In the genomic region with DNA sequence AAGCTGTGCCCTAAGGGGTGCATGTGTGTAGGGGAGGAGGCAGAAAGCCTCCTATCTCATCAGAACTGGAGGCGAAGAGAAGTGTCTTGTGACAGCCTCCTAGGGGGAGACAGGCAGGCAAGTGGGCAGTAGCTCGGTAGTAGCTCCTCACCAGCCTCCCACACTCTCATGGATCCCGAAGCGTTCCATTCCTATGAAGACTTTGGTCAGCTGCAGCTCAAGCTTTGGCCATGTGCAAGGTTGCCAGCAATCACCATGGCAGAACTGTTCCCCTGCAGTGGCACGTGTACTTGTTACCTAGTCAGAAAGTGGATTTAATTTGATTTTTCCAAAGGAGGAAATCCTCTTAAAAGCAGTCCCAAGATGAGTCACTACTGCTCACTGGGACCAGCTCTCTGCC, we compare ENCODE assay signal across 2 cellular contexts.
A peak's percentile ranks its signal among the peaks of the same experiment; 100 is the strongest.
TF ChIP-seq lines count a peak whose summit lies in the region.

No MANE protein-coding gene starts in this region.

TF ChIP-seq in HEK293, 187 proteins besides CTCF, POLR2A, EP300 and RAD21:
- TF ChIP-seq ZNF211 (tag by site-specific recombination; IDR thresholded peaks at IDR 0.05; ENCODE audit: low read depth) (no peak), ZNF521 (tag by site-specific recombination; IDR thresholded peaks at IDR 0.05) (no peak), EGR2 (tag by site-specific recombination; IDR thresholded peaks at IDR 0.05; ENCODE audit: low read depth) (0 out of 2 replicates have a peak, but pooled peaks have one; percentile 40)

TF ChIP-seq in K562, 482 proteins besides CTCF, POLR2A, EP300 and RAD21:
- TF ChIP-seq, protein P1, sequence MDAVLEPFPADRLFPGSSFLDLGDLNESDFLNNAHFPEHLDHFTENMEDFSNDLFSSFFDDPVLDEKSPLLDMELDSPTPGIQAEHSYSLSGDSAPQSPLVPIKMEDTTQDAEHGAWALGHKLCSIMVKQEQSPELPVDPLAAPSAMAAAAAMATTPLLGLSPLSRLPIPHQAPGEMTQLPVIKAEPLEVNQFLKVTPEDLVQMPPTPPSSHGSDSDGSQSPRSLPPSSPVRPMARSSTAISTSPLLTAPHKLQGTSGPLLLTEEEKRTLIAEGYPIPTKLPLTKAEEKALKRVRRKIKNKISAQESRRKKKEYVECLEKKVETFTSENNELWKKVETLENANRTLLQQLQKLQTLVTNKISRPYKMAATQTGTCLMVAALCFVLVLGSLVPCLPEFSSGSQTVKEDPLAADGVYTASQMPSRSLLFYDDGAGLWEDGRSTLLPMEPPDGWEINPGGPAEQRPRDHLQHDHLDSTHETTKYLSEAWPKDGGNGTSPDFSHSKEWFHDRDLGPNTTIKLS (IDR thresholded peaks at IDR 0.05; ENCODE audit: borderline replicate concordance, low read depth) = no peak
- TF ChIP-seq, protein P2, sequence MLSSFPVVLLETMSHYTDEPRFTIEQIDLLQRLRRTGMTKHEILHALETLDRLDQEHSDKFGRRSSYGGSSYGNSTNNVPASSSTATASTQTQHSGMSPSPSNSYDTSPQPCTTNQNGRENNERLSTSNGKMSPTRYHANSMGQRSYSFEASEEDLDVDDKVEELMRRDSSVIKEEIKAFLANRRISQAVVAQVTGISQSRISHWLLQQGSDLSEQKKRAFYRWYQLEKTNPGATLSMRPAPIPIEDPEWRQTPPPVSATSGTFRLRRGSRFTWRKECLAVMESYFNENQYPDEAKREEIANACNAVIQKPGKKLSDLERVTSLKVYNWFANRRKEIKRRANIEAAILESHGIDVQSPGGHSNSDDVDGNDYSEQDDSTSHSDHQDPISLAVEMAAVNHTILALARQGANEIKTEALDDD (IDR thresholded peaks at IDR 0.05) = no peak
- TF ChIP-seq SMARCC2 (IDR thresholded peaks at IDR 0.05; ENCODE audit: low read depth) (no peak), TBP (optimal IDR thresholded peaks at IDR 0.05; ENCODE audit: low read depth, low read length) (no peak), ZNF75A (CRISPR knock-in tag; IDR thresholded peaks at IDR 0.05) (no peak), CREBBP (IDR thresholded peaks at IDR 0.05; ENCODE audit: low read depth, low read length) (no peak), TBL1XR1 (IDR thresholded peaks at IDR 0.05; ENCODE audit: low read length in 2 of 2) (no peak), OTX1 (CRISPR knock-in tag; IDR thresholded peaks at IDR 0.05) (no peak), TAF9B (IDR thresholded peaks at IDR 0.05; ENCODE audit: partially characterized antibody) (no peak), ZNF239 (CRISPR knock-in tag; IDR thresholded peaks at IDR 0.05) (no peak), ELF1 (tag; IDR thresholded peaks at IDR 0.05) (no peak), XRCC3 (IDR thresholded peaks at IDR 0.05) (no peak), TRIM24 (IDR thresholded peaks at IDR 0.05) (no peak), KDM5B (IDR thresholded peaks at IDR 0.05; ENCODE audit: insufficient replicate concordance, low read depth, low read length) (no peak), ZNF668 (CRISPR knock-in tag; IDR thresholded peaks at IDR 0.05) (no peak), ARNT (IDR thresholded peaks at IDR 0.05) (no peak)
- TF ChIP-seq, protein P3, sequence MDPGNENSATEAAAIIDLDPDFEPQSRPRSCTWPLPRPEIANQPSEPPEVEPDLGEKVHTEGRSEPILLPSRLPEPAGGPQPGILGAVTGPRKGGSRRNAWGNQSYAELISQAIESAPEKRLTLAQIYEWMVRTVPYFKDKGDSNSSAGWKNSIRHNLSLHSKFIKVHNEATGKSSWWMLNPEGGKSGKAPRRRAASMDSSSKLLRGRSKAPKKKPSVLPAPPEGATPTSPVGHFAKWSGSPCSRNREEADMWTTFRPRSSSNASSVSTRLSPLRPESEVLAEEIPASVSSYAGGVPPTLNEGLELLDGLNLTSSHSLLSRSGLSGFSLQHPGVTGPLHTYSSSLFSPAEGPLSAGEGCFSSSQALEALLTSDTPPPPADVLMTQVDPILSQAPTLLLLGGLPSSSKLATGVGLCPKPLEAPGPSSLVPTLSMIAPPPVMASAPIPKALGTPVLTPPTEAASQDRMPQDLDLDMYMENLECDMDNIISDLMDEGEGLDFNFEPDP (CRISPR knock-in tag; IDR thresholded peaks at IDR 0.05) = no peak
- TF ChIP-seq, protein P4, sequence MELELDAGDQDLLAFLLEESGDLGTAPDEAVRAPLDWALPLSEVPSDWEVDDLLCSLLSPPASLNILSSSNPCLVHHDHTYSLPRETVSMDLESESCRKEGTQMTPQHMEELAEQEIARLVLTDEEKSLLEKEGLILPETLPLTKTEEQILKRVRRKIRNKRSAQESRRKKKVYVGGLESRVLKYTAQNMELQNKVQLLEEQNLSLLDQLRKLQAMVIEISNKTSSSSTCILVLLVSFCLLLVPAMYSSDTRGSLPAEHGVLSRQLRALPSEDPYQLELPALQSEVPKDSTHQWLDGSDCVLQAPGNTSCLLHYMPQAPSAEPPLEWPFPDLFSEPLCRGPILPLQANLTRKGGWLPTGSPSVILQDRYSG (tag; conservative IDR thresholded peaks at IDR 0.05; ENCODE audit: low read depth) = no peak
- TF ChIP-seq, protein P5, sequence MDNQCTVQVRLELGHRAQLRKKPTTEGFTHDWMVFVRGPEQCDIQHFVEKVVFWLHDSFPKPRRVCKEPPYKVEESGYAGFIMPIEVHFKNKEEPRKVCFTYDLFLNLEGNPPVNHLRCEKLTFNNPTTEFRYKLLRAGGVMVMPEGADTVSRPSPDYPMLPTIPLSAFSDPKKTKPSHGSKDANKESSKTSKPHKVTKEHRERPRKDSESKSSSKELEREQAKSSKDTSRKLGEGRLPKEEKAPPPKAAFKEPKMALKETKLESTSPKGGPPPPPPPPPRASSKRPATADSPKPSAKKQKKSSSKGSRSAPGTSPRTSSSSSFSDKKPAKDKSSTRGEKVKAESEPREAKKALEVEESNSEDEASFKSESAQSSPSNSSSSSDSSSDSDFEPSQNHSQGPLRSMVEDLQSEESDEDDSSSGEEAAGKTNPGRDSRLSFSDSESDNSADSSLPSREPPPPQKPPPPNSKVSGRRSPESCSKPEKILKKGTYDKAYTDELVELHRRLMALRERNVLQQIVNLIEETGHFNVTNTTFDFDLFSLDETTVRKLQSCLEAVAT (IDR thresholded peaks at IDR 0.05) = no peak
